14 cellular contexts compared by ENCODE assay signal in the genomic region with DNA sequence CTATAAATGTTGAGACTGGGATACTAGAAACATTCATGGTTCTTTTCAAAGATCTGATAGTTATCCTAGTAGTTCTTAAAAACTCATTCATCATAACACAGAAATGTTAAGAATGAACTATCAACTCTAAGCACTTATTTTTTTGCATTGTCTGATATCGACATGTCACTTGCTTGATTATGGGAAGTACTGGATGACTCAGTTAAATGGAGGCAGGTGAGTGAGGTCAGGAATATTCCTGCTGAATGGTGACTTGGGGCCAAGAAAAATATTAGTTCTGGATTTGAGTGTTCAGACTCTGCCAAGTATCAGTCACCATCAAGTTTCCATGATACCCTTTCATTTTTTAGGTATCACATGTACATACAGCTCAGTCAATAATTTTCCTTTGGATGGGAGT.
DNase-seq lines count a peak whose midpoint lies in the region; ATAC-seq and TF ChIP-seq lines count a peak whose summit lies in the region.
"Had no signal": no experiment of that assay in that cellular context is flagged by ENCODE, and none has a peak within 500 bp of the region (broad histone marks: within the 10 kb centered on the region; RNA-seq: fewer than 3 reads in every experiment).

No MANE protein-coding gene starts in this region.

- WGBS in suprapubic skin = 40% methylated on average over 1 of the region's 1 CpG

- DNase-seq in EH (ENCODE audit: low read depth) (peak; percentile 74), NCI-H69 (lab: John Stamatoyannopoulos, UW) (peak; percentile 45), dermis blood vessel endothelial cell (peak; percentile 98), myocyte (ENCODE audit: low read depth) (peak; percentile 22), RPMI8226 (no peak), suprapubic skin (ENCODE audit: low spot score in 2 of 2) (no peak)
- DNase-seq: activated CD4-positive, alpha-beta T cell treated with anti-CD3 and anti-CD28 coated beads, Interleukin-2, amount 10 ng/mL, durations not matched to agents 7 days and 5 days; anterior cingulate cortex; hippocampal formation; naive B cell; NCI-H146; stimulated activated CD4-positive, alpha-beta T cell treated with anti-CD3 and anti-CD28 coated beads, Interleukin-2, amount 100 ng/mL, for 48 hours had no signal

- no peak overlapping the region for H3K27ac ChIP-seq in suprapubic skin

- no peak overlapping the region for H3K4me3 ChIP-seq in suprapubic skin

- peaks cover 3% of the 10 kb centered on the region for H3K4me1 ChIP-seq in suprapubic skin

- TF ChIP-seq POLR2A in suprapubic skin (IDR thresholded peaks at IDR 0.05) = no peak

- no peaks in the 10 kb centered on the region for H3K9me3 ChIP-seq in suprapubic skin

- no peak for ATAC-seq in HG02970 (IDR thresholded peaks at IDR 0.05; ENCODE audit: low FRiP score, unreplicated experiment)
- ATAC-seq in HG02852 (IDR thresholded peaks at IDR 0.05; ENCODE audit: unreplicated experiment) = no peak

- no peak for TF ChIP-seq CTCF in suprapubic skin (IDR thresholded peaks at IDR 0.05)

- no peak for TF ChIP-seq EP300 in suprapubic skin (IDR thresholded peaks at IDR 0.05)

- no peaks in the 10 kb centered on the region for H3K27me3 ChIP-seq in suprapubic skin

- no peaks in the 10 kb centered on the region for H3K36me3 ChIP-seq in suprapubic skin

Comparison
In these comparisons a context has a peak if more than half of its experiments do, and no peak if none do; other contexts are left out.
1. DNase-seq: peak in EH (single experiment), NCI-H69 (single experiment), dermis blood vessel endothelial cell (single experiment) and myocyte (single experiment); none in RPMI8226 (single experiment) and suprapubic skin (0 of 2).